In genomic region chr7:3412871-3413270, GRCh38 we compare ENCODE assay signal across 25 cellular contexts.
"Had no signal": no experiment of that assay in that cellular context is flagged by ENCODE, and none has a peak within 500 bp of the region (broad histone marks: within the 10 kb centered on the region; RNA-seq: fewer than 3 reads in every experiment).

No MANE protein-coding gene starts in this region.

- H3K9me3 Mint-ChIP-seq: activated CD4-positive, alpha-beta T cell treated with anti-CD3 and anti-CD28 coated beads, Interleukin-2, amount 10 ng/mL, durations not matched to agents 24 days and 14 days; activated naive CD4-positive, alpha-beta T cell treated with anti-CD3 and anti-CD28 coated beads, Interleukin-2, amount 50 U/mL, for 24 hours; activated naive CD8-positive, alpha-beta T cell treated with anti-CD3 and anti-CD28 coated beads, Interleukin-2, amount 10 ng/mL, durations not matched to agents 7 days and 5 days; activated T-cell treated with anti-CD3 and anti-CD28 coated beads, Interleukin-2, amount 50 U/mL, for 24 hours; activated T-helper 2 cell treated with anti-CD3 and anti-CD28 coated beads, Interferon-gamma antibody, Interleukin-2, Interleukin-4, amounts not matched to agents 10 μg/mL and 5 μg/mL and 100 μg/mL, durations not matched to agents 14 hours and 24 hours and 36 hours; central memory CD8-positive, alpha-beta T cell had no signal

- H3K36me3 ChIP-seq: ascending aorta, cardiac muscle cell, colonic mucosa, Peyer's patch had no signal

- ATAC-seq: activated CD8-positive, alpha-beta T cell treated with anti-CD3 and anti-CD28 coated beads, Interleukin-2, amount 10 ng/mL, durations not matched to agents 7 days and 5 days; Right ventricle myocardium inferior had no signal

- H3K27ac Mint-ChIP-seq: activated CD4-positive, alpha-beta T cell treated with anti-CD3 and anti-CD28 coated beads, Interleukin-2, amount 10 ng/mL, durations not matched to agents 24 days and 14 days; activated CD8-positive, alpha-beta T cell treated with anti-CD3 and anti-CD28 coated beads, Interleukin-2, amount 10 ng/mL, durations not matched to agents 7 days and 5 days; activated naive CD4-positive, alpha-beta T cell treated with anti-CD3 and anti-CD28 coated beads, Interleukin-2, amount 50 U/mL, for 24 hours; activated naive CD8-positive, alpha-beta T cell treated with anti-CD3 and anti-CD28 coated beads, Interleukin-2, amount 10 ng/mL, durations not matched to agents 7 days and 5 days; activated T-cell treated with anti-CD3 and anti-CD28 coated beads, Interleukin-2, amount 50 U/mL, for 24 hours; activated T-helper 2 cell treated with anti-CD3 and anti-CD28 coated beads, Interferon-gamma antibody, Interleukin-2, Interleukin-4, amounts not matched to agents 10 μg/mL and 5 μg/mL and 100 μg/mL, durations not matched to agents 14 hours and 24 hours and 36 hours had no signal

- H3K4me1 Mint-ChIP-seq: central memory CD8-positive, alpha-beta T cell had no signal

- H3K4me3 Mint-ChIP-seq: activated CD4-positive, alpha-beta T cell treated with anti-CD3 and anti-CD28 coated beads, Interleukin-2, amount 10 ng/mL, durations not matched to agents 24 days and 14 days; activated CD8-positive, alpha-beta T cell treated with anti-CD3 and anti-CD28 coated beads, Interleukin-2, amount 10 ng/mL, durations not matched to agents 7 days and 5 days; activated naive CD4-positive, alpha-beta T cell treated with anti-CD3 and anti-CD28 coated beads, Interleukin-2, amount 50 U/mL, for 24 hours; activated naive CD8-positive, alpha-beta T cell treated with anti-CD3 and anti-CD28 coated beads, Interleukin-2, amount 10 ng/mL, durations not matched to agents 7 days and 5 days; activated T-cell treated with anti-CD3 and anti-CD28 coated beads, Interleukin-2, amount 50 U/mL, for 24 hours; central memory CD8-positive, alpha-beta T cell had no signal

- DNase-seq: activated CD4-positive, alpha-beta T cell treated with anti-CD3 and anti-CD28 coated beads, Interleukin-2, amount 10 ng/mL, durations not matched to agents 24 days and 14 days; activated CD4-positive, alpha-beta T cell treated with anti-CD3 and anti-CD28 coated beads, Interleukin-2, amount 50 U/mL, for 48 hours; activated CD8-positive, alpha-beta T cell treated with anti-CD3 and anti-CD28 coated beads, Interleukin-2, amount 10 ng/mL, durations not matched to agents 7 days and 5 days; activated gamma-delta T cell; activated naive CD4-positive, alpha-beta T cell treated with Interleukin-2 at 50 U/mL for 16 hours; activated naive CD8-positive, alpha-beta T cell treated with anti-CD3 and anti-CD28 coated beads, Interleukin-2, amount 10 ng/mL, durations not matched to agents 7 days and 5 days; activated T-cell treated with anti-CD3 and anti-CD28 coated beads, Interleukin-2, amount 50 U/mL, for 24 hours; amygdala; colonic mucosa; NCI-H1092 treated with DMSO at 0.1 percent for 48 hours; NCI-H1694; NCI-H1930; NCI-H2081 treated with DMSO at 0.1 percent for 48 hours; NCI-H226; NCI-H446 treated with DMSO at 0.1 percent for 48 hours; Peyer's patch; SIG-M5; T1000 had no signal

- H3K4me3 ChIP-seq: ascending aorta, cardiac muscle cell, colonic mucosa, Peyer's patch had no signal

- H3K27me3 ChIP-seq: ascending aorta, cardiac muscle cell, colonic mucosa, Peyer's patch had no signal

- H3K9me3 ChIP-seq: ascending aorta, colonic mucosa, Peyer's patch had no signal

- H3K36me3 Mint-ChIP-seq: activated naive CD4-positive, alpha-beta T cell treated with anti-CD3 and anti-CD28 coated beads, Interleukin-2, amount 50 U/mL, for 24 hours; activated naive CD8-positive, alpha-beta T cell treated with anti-CD3 and anti-CD28 coated beads, Interleukin-2, amount 10 ng/mL, durations not matched to agents 7 days and 5 days had no signal

- H3K27ac ChIP-seq: ascending aorta, cardiac muscle cell, colonic mucosa, Peyer's patch, RWPE1 had no signal

- H3K4me1 ChIP-seq: ascending aorta, colonic mucosa, Peyer's patch had no signal
